Comparison of ENCODE assay signal across 20 cellular contexts in genomic region chr18:54506516-54507261, GRCh38.
DNase-seq lines count a peak whose midpoint lies in the region; ATAC-seq lines count a peak whose summit lies in the region.
"Had no signal": no experiment of that assay in that cellular context is flagged by ENCODE, and none has a peak within 500 bp of the region (broad histone marks: within the 10 kb centered on the region; RNA-seq: fewer than 3 reads in every experiment).

No MANE protein-coding gene starts in this region.

- ATAC-seq in GM19324 (IDR thresholded peaks at IDR 0.05; ENCODE audit: low FRiP score, unreplicated experiment), result peak; percentile 57
- peak; percentile 62 for ATAC-seq in HG02852 (IDR thresholded peaks at IDR 0.05; ENCODE audit: unreplicated experiment)
- ATAC-seq in HG03571 (IDR thresholded peaks at IDR 0.05; ENCODE audit: unreplicated experiment), result no peak
- no peak for ATAC-seq in HG02970 (IDR thresholded peaks at IDR 0.05; ENCODE audit: low FRiP score, unreplicated experiment)
- ATAC-seq: activated CD8-positive, alpha-beta T cell treated with anti-CD3 and anti-CD28 coated beads, Interleukin-2, amount 10 ng/mL, durations not matched to agents 7 days and 5 days; left ventricle myocardium superior had no signal

- DNase-seq in NAMALWA (ENCODE audit: low spot score) (peak; percentile 58), renal cortical epithelial cell (ENCODE audit: low read depth) (peak; percentile 1), NCI-H1930 (lab: John Stamatoyannopoulos, UW) (no peak), OCI-M2 (lab: John Stamatoyannopoulos, UW; ENCODE audit: unreplicated experiment) (no peak)
- DNase-seq: activated B cell treated with CpG ODN at 0.5 μM for 24 hours; activated CD8-positive, alpha-beta T cell treated with anti-CD3 and anti-CD28 coated beads, Interleukin-2, amount 10 ng/mL, durations not matched to agents 7 days and 5 days; activated naive CD4-positive, alpha-beta T cell treated with anti-CD3 and anti-CD28 coated beads for 36 hours; activated T-cell treated with anti-CD3 and anti-CD28 coated beads, Interleukin-2, amount 50 U/mL, for 24 hours; COR-L47; left ventricle myocardium superior; NCI-H1436; NCI-H2171; NCI-H526 treated with DMSO at 0.1 percent for 48 hours; SIG-M5; stimulated activated CD4-positive, alpha-beta T cell treated with anti-CD3 and anti-CD28 coated beads, Interleukin-4, amount 100 ng/mL, for 4 hours; T-helper 2 cell had no signal

Comparison
In these comparisons a context has a peak if more than half of its experiments do, and no peak if none do; other contexts are left out.
1. ATAC-seq: peak in GM19324 (single experiment) and HG02852 (single experiment); none in HG03571 (single experiment) and HG02970 (single experiment).
2. DNase-seq: peak in NAMALWA (single experiment) and renal cortical epithelial cell (single experiment); none in NCI-H1930 (0 of 2) and OCI-M2 (single experiment).